ENCODE assay signal across 18 cellular contexts in genomic region chr20:48186915-48187314, GRCh38.
DNase-seq lines count a peak whose midpoint lies in the region; ATAC-seq and TF ChIP-seq lines count a peak whose summit lies in the region.
"Had no signal": no experiment of that assay in that cellular context is flagged by ENCODE, and none has a peak within 500 bp of the region (broad histone marks: within the 10 kb centered on the region; RNA-seq: fewer than 3 reads in every experiment).

No MANE protein-coding gene starts in this region.

- no peaks in the 10 kb centered on the region for H3K27me3 Mint-ChIP-seq in MCF 10A (ENCODE audit: insufficient read depth, unreplicated experiment)
- H3K27me3 Mint-ChIP-seq: activated naive CD4-positive, alpha-beta T cell treated with anti-CD3 and anti-CD28 coated beads, Interleukin-2, amount 10 ng/mL, durations not matched to agents 7 days and 5 days; CD4-positive, alpha-beta T cell had no signal

- peaks cover 23% of the 10 kb centered on the region for H3K4me1 Mint-ChIP-seq in MCF 10A (ENCODE audit: insufficient read depth, unreplicated experiment)
- H3K4me1 Mint-ChIP-seq: activated naive CD4-positive, alpha-beta T cell treated with anti-CD3 and anti-CD28 coated beads, Interleukin-2, amount 10 ng/mL, durations not matched to agents 7 days and 5 days had no signal

- POLR2A ChIA-PET in MCF 10A (lab: Yijun Ruan, JAX), result interaction anchor here (0.6 to 1.7 kb wide), 12 partner anchors 9 to 400 kb away, joined by 3 to 11 read pairs (median 3); no protein-coding TSS in a partner anchor

- H3K9me3 ChIP-seq in right atrium auricular region (no peaks in the 10 kb centered on the region), ascending aorta (no peaks in the 10 kb centered on the region)
- H3K9me3 ChIP-seq: right lobe of liver had no signal

- no peak for TF ChIP-seq CTCF in right atrium auricular region (IDR thresholded peaks at IDR 0.05)
- TF ChIP-seq CTCF in MCF 10A (IDR thresholded peaks at IDR 0.05; ENCODE audit: unreplicated experiment), result no peak
- TF ChIP-seq CTCF in ascending aorta (IDR thresholded peaks at IDR 0.05), result no peak

- no peaks in the 10 kb centered on the region for H3K36me3 ChIP-seq in right atrium auricular region
- H3K36me3 ChIP-seq in ascending aorta, result no peaks in the 10 kb centered on the region
- H3K36me3 ChIP-seq: right lobe of liver had no signal

- BruUV-seq in MCF 10A (replicated peaks; lab: Mats Ljungman, UMichigan), result no TSS peak

- H3K4me1 ChIP-seq in right atrium auricular region, result no peaks in the 10 kb centered on the region
- H3K4me1 ChIP-seq in ascending aorta, result no peaks in the 10 kb centered on the region
- H3K4me1 ChIP-seq: right lobe of liver had no signal

- H3K36me3 Mint-ChIP-seq in MCF 10A (ENCODE audit: insufficient read depth, unreplicated experiment), result no peaks in the 10 kb centered on the region
- H3K36me3 Mint-ChIP-seq: activated naive CD4-positive, alpha-beta T cell treated with anti-CD3 and anti-CD28 coated beads, Interleukin-2, amount 10 ng/mL, durations not matched to agents 7 days and 5 days; mesothelial cell of epicardium had no signal

- H3K27ac Mint-ChIP-seq in MCF 10A (ENCODE audit: low read depth, unreplicated experiment), result peak overlapping the region; percentile 11
- H3K27ac Mint-ChIP-seq: activated naive CD4-positive, alpha-beta T cell treated with anti-CD3 and anti-CD28 coated beads, Interleukin-2, amount 10 ng/mL, durations not matched to agents 7 days and 5 days; CD4-positive, alpha-beta T cell had no signal

- intact Hi-C loops in left ventricle myocardium superior (cut with micrococcal nuclease) (no loop called here), MCF 10A (cut with micrococcal nuclease) (no loop called here), ascending aorta (cut with DNase I) (no loop called here)

- H3K27me3 ChIP-seq in right atrium auricular region (no peaks in the 10 kb centered on the region), ascending aorta (no peaks in the 10 kb centered on the region)
- H3K27me3 ChIP-seq: right lobe of liver had no signal

- no peak overlapping the region for H3K4me3 Mint-ChIP-seq in MCF 10A (ENCODE audit: unreplicated experiment)
- H3K4me3 Mint-ChIP-seq: activated naive CD4-positive, alpha-beta T cell treated with anti-CD3 and anti-CD28 coated beads, Interleukin-2, amount 10 ng/mL, durations not matched to agents 7 days and 5 days; CD4-positive, alpha-beta T cell; mesothelial cell of epicardium had no signal

- no peaks in the 10 kb centered on the region for H3K9me3 Mint-ChIP-seq in MCF 10A (ENCODE audit: unreplicated experiment)
- H3K9me3 Mint-ChIP-seq: activated naive CD4-positive, alpha-beta T cell treated with anti-CD3 and anti-CD28 coated beads, Interleukin-2, amount 10 ng/mL, durations not matched to agents 7 days and 5 days; CD4-positive, alpha-beta T cell; mesothelial cell of epicardium had no signal

- ATAC-seq in left ventricle myocardium superior (peak; percentile 63), GM21526 (IDR thresholded peaks at IDR 0.05; ENCODE audit: low FRiP score, unreplicated experiment) (no peak)
- ATAC-seq: HepG2, right lobe of liver had no signal

- H3K27ac ChIP-seq in right atrium auricular region, result no peak overlapping the region
- H3K27ac ChIP-seq in ascending aorta, result no peak overlapping the region
- H3K27ac ChIP-seq: right lobe of liver had no signal

- H3K4me3 ChIP-seq in right atrium auricular region, result no peak overlapping the region
- H3K4me3 ChIP-seq in ascending aorta, result no peak overlapping the region
- H3K4me3 ChIP-seq: right lobe of liver had no signal

- DNase-seq in left ventricle myocardium superior, result no peak
- DNase-seq in right atrium auricular region (ENCODE audit: low spot score), result no peak
- DNase-seq in MCF 10A (ENCODE audit: unreplicated experiment), result peak; percentile 50
- DNase-seq in left kidney (ENCODE audit: low read depth, low spot score), result peak; percentile 48
- no peak for DNase-seq in ascending aorta (ENCODE audit: low spot score in 2 of 2)
- DNase-seq in effector CD8-positive, alpha-beta T cell (lab: John Stamatoyannopoulos, UW), result no peak
- no peak for DNase-seq in cerebellar nuclear complex (lab: John Stamatoyannopoulos, UW)
- DNase-seq: activated CD4-positive, alpha-beta T cell treated with anti-CD3 and anti-CD28 coated beads, Interleukin-2, amount 50 U/mL, for 4 hours; activated naive CD4-positive, alpha-beta T cell treated with anti-CD3 and anti-CD28 coated beads, Interleukin-2, amount 10 ng/mL, durations not matched to agents 7 days and 5 days; CD4-positive, alpha-beta T cell; erythroblast; NCI-H2081 treated with DMSO at 0.1 percent for 48 hours; right lobe of liver; stimulated activated CD4-positive, alpha-beta T cell treated with anti-CD3 and anti-CD28 coated beads, Interleukin-1b, Interleukin-23, amount 100 ng/mL, for 48 hours; SW 1271 had no signal

- CTCF ChIA-PET in MCF 10A (lab: Yijun Ruan, JAX), result interaction anchor here (0.6 to 3.8 kb wide), 9 partner anchors 57 to 434 kb away, joined by 3 to 21 read pairs (median 3); no protein-coding TSS in a partner anchor

Comparison
In these comparisons a context has a peak if more than half of its experiments do, and no peak if none do; other contexts are left out.
1. DNase-seq: peak in MCF 10A (single experiment) and left kidney (single experiment); none in left ventricle myocardium superior (single experiment), right atrium auricular region (single experiment), ascending aorta (0 of 2), effector CD8-positive, alpha-beta T cell (single experiment) and cerebellar nuclear complex (0 of 2).